ENCODE assay signal across 12 cellular contexts in the genomic region with DNA sequence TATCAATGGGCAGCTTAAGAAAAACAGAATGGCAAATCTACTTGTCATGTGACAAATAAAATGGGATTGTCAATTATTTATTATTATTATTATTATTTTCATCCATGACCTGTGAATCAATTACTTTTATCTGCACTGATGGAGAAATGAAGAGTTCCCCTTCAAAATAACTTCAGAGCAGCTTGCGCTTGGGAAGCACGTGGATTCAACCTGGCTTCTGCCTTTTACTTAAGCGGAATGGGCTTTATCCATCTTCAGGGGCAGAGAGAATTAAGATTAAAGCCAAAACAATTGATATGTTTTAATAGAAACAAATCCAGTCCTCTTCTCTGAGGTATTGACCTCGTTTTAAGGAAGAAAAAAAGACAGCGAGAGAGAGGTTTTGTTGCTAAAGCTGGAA. TPM values are rescaled to one million over a fixed set of nuclear protein-coding genes. Genes with fewer than 3 reads are reported as not detected.
DNase-seq lines count a peak whose midpoint lies in the region; ATAC-seq and TF ChIP-seq lines count a peak whose summit lies in the region.
"Had no signal": no experiment of that assay in that cellular context is flagged by ENCODE, and none has a peak within 500 bp of the region (broad histone marks: within the 10 kb centered on the region; RNA-seq: fewer than 3 reads in every experiment).

No MANE protein-coding gene starts in this region.

- in situ Hi-C loops in G401 (cut with HindIII; ENCODE audit: low sequenced_read_pairs) = no loop called here

- H3K4me3 ChIP-seq in SJCRH30 (peak overlapping the region; percentile 82), psoas muscle (peak overlapping the region; percentile 75)

- peak overlapping the region; percentile 99 for H3K27ac Mint-ChIP-seq in glutamatergic neuron (ENCODE audit: unreplicated experiment)
- no peak overlapping the region for H3K27ac Mint-ChIP-seq in activated T-helper 17 cell treated with anti-CD3 and anti-CD28 coated beads, Interleukin-2, amount 50 U/mL, for 72 hours

- H3K4me1 Mint-ChIP-seq in glutamatergic neuron (ENCODE audit: low read depth, unreplicated experiment) = peaks cover 31% of the 10 kb centered on the region
- no peaks in the 10 kb centered on the region for H3K4me1 Mint-ChIP-seq in activated T-helper 17 cell treated with anti-CD3 and anti-CD28 coated beads, Interleukin-2, amount 50 U/mL, for 72 hours

- intact Hi-C loops in psoas muscle (cut with DNase I) = loop anchor here in 1 of 2 donors (5.0 kb wide), 1 partner anchor 55 kb away; no protein-coding TSS in a partner anchor

- 20 to 34% (median 25%) methylated on average over 5 of the region's 5 CpGs for WGBS in psoas muscle, 3 donors

- peak overlapping the region; percentile 77 for H3K27ac ChIP-seq in SJCRH30
- H3K27ac ChIP-seq in psoas muscle = peak overlapping the region; percentile 82

- peaks cover 16% of the 10 kb centered on the region for H3K4me1 ChIP-seq in SJCRH30
- peaks cover 57% of the 10 kb centered on the region for H3K4me1 ChIP-seq in psoas muscle

- no peaks in the 10 kb centered on the region for H3K36me3 Mint-ChIP-seq in glutamatergic neuron (ENCODE audit: unreplicated experiment)
- no peaks in the 10 kb centered on the region for H3K36me3 Mint-ChIP-seq in activated T-helper 17 cell treated with anti-CD3 and anti-CD28 coated beads, Interleukin-2, amount 50 U/mL, for 72 hours (ENCODE audit: low read depth)
- H3K36me3 Mint-ChIP-seq: naive B cell had no signal

- TF ChIP-seq CTCF in glutamatergic neuron (IDR thresholded peaks at IDR 0.05; ENCODE audit: partially characterized antibody, unreplicated experiment) (no peak), psoas muscle (IDR thresholded peaks at IDR 0.05) (no peak)

- H3K27me3 ChIP-seq in SJCRH30 (no peaks in the 10 kb centered on the region), psoas muscle (ENCODE audit: insufficient read depth in 3 of 3, low read length in 2 of 3) (no peaks in the 10 kb centered on the region)

- H3K9me3 Mint-ChIP-seq in glutamatergic neuron (ENCODE audit: unreplicated experiment) = peaks cover 15% of the 10 kb centered on the region
- H3K9me3 Mint-ChIP-seq in activated T-helper 17 cell treated with anti-CD3 and anti-CD28 coated beads, Interleukin-2, amount 50 U/mL, for 72 hours = no peaks in the 10 kb centered on the region
- H3K9me3 Mint-ChIP-seq: activated T-cell treated with anti-CD3 and anti-CD28 coated beads, Interleukin-2, amount 50 U/mL, for 4 hours; central memory CD8-positive, alpha-beta T cell; naive B cell had no signal

- DNase-seq in G401 (ENCODE audit: low spot score) (peak; percentile 28), SJCRH30 (peak in 1 of 2 experiments; percentile 22), glutamatergic neuron (no peak), psoas muscle (no peak), mesenteric fat pad (ENCODE audit: low spot score) (no peak), CD1c-positive myeloid dendritic cell (ENCODE audit: extremely low spot score) (no peak)
- no peak for DNase-seq in effector CD8-positive, alpha-beta T cell (lab: John Stamatoyannopoulos, UW)
- DNase-seq: activated T-cell treated with anti-CD3 and anti-CD28 coated beads, Interleukin-2, amount 50 U/mL, for 4 hours; DND-41; naive B cell had no signal

- H3K36me3 ChIP-seq in SJCRH30 (peaks cover 6% of the 10 kb centered on the region; the same call in 1 of the 2 replicates), psoas muscle (ENCODE audit: insufficient read depth in 1 of 2, low read depth in 1 of 2) (no peaks in the 10 kb centered on the region)

- H3K27me3 Mint-ChIP-seq in glutamatergic neuron (ENCODE audit: unreplicated experiment) = no peaks in the 10 kb centered on the region
- H3K27me3 Mint-ChIP-seq in activated T-helper 17 cell treated with anti-CD3 and anti-CD28 coated beads, Interleukin-2, amount 50 U/mL, for 72 hours = peaks cover 35% of the 10 kb centered on the region

- peak overlapping the region; percentile 96 for H3K4me3 Mint-ChIP-seq in glutamatergic neuron (ENCODE audit: unreplicated experiment)
- no peak overlapping the region for H3K4me3 Mint-ChIP-seq in activated T-helper 17 cell treated with anti-CD3 and anti-CD28 coated beads, Interleukin-2, amount 50 U/mL, for 72 hours
- H3K4me3 Mint-ChIP-seq: activated T-cell treated with anti-CD3 and anti-CD28 coated beads, Interleukin-2, amount 50 U/mL, for 4 hours; central memory CD8-positive, alpha-beta T cell had no signal

- H3K9me3 ChIP-seq in SJCRH30 (replicated peaks) (no peaks in the 10 kb centered on the region), psoas muscle (no peaks in the 10 kb centered on the region)

- no peak for ATAC-seq in psoas muscle
- ATAC-seq in activated T-helper 17 cell treated with anti-CD3 and anti-CD28 coated beads, Interleukin-2, amount 50 U/mL, for 72 hours (replicated peaks) = no peak
- ATAC-seq: activated T-cell treated with anti-CD3 and anti-CD28 coated beads, Interleukin-2, amount 50 U/mL, for 4 hours had no signal

RNA-seq across cellular contexts. Expression of a gene that starts 0.9 kb away (rescaled TPM):
- total RNA-seq in G401 (2014; rRNA removed; shearing (Covaris generic)) = 7.3 and 12.7 TPM in 2 replicates
- total RNA-seq in SJCRH30 (2014; rRNA removed; shearing (Covaris generic)) = 87.2 and 107 TPM in 2 replicates
- total RNA-seq in glutamatergic neuron (ENCODE audit: unreplicated experiment) (132 TPM), psoas muscle (10 to 100 TPM; 17.3 to 56.1 (median 43.5) TPM), mesenteric fat pad (10.8 TPM)
- 10 to 100 TPM in 2 of 3 donors, 1 to 10 TPM in 1; 6.3 to 13.1 (median 11.2) TPM for polyA plus RNA-seq in psoas muscle
- total RNA-seq in activated T-helper 17 cell treated with anti-CD3 and anti-CD28 coated beads, Interleukin-2, amount 50 U/mL, for 72 hours = 10 to 100 TPM; 44.1 to 45.4 TPM
